25 cellular contexts compared by ENCODE assay signal in the genomic region with DNA sequence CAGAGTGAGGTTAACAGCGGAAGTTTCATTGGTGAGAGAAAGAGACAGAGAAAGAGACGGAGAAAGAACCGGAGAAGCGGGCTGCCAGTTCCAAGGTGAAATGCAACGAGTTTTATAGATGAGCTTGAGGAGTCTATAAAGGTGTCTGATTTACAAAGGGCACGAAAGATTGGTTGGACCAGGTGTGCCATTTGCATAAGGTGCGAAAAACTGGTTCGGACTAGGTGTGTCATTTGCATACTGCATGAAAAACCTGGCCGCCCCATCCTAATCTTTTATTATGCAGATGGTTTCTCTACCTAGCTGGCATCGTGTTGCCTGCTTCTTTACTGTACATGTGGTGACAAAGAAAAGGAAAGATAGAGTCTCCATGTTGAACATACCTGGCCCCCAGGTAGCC.
"Had no signal": no experiment of that assay in that cellular context is flagged by ENCODE, and none has a peak within 500 bp of the region (broad histone marks: within the 10 kb centered on the region; RNA-seq: fewer than 3 reads in every experiment).

No MANE protein-coding gene starts in this region.

- H3K27me3 ChIP-seq: SJCRH30 had no signal

- H3K4me1 ChIP-seq: SJCRH30 had no signal

- H3K27me3 Mint-ChIP-seq: IgD-negative memory B cell had no signal

- DNase-seq: Kasumi-1; MM.1S; NCI-H1092 treated with DMSO at 0.1 percent for 48 hours; NCI-H1436; NCI-H187; NCI-H2029; NCI-H2081 treated with DMSO at 0.1 percent for 48 hours; NCI-H2171; NCI-H226; NCI-H446; NCI-H510A treated with DMSO at 0.1 percent for 48 hours; NCI-H69; NCI-H774; NK-92 treated with Interleukin-12 subunit alpha and Interleukin-12 subunit beta, amount 100 ng/mL, for 24 hours; PC-3; SHP77 treated with DMSO at 0.1 percent for 48 hours; SJCRH30 had no signal

- H3K4me3 ChIP-seq: K562, SJCRH30 had no signal

- H3K27ac ChIP-seq: HL-60, KMS-11, RWPE1, SJCRH30 had no signal

- H3K27ac Mint-ChIP-seq: IgD-negative memory B cell had no signal

- H3K36me3 ChIP-seq: SJCRH30 had no signal

- H3K4me1 Mint-ChIP-seq: IgD-negative memory B cell had no signal

- ATAC-seq: K562, Panc1, PC-3, Right ventricle myocardium inferior, SK-N-SH treated with all-trans-retinoic acid at 6 μM for 48 hours had no signal

- H3K9me3 Mint-ChIP-seq: IgD-negative memory B cell had no signal

- H3K4me3 Mint-ChIP-seq: IgD-negative memory B cell had no signal

- H3K9me3 ChIP-seq: SJCRH30 had no signal

- H3K36me3 Mint-ChIP-seq: IgD-negative memory B cell had no signal
